Comparison of ENCODE assay signal across 13 cellular contexts in the genomic region with DNA sequence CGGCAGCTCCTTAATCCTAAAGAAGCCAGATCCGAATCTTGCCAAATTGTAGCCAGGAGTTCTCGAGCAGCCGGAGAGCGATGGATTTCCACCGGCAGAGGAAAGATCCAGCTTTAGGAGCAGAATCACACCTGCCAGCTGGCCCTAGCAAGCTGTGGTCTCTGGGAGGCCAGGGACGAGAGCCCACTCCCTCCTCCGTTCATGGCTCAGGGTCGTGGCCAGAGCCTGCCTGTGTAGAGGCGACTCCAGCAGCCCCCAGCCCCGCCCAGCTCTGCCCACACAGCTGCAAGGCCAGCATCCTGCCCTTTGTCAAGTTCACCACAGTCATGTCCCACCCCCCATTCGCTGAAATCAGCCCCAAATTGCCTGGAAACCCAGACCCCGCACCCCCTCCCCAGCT.
A peak's percentile ranks its signal among the peaks of the same experiment; 100 is the strongest.
DNase-seq lines count a peak whose midpoint lies in the region; ATAC-seq, FAIRE-seq and TF ChIP-seq lines count a peak whose summit lies in the region.
"Had no signal": no experiment of that assay in that cellular context is flagged by ENCODE, and none has a peak within 500 bp of the region (broad histone marks: within the 10 kb centered on the region; RNA-seq: fewer than 3 reads in every experiment).

No MANE protein-coding gene starts in this region.

- ATAC-seq in GM23338: no peak
- ATAC-seq in CD8-positive, alpha-beta T cell: no peak

- H3K4me1 ChIP-seq in GM23338 (ENCODE audit: insufficient read depth): peaks cover 11% of the 10 kb centered on the region; the same call in 1 of the 2 replicates
- H3K4me1 ChIP-seq in SJCRH30: peaks cover 41% of the 10 kb centered on the region
- H3K4me1 ChIP-seq in mesendoderm (ENCODE audit: control insufficient read depth, low read depth, low read length): peaks cover 2% of the 10 kb centered on the region
- H3K4me1 ChIP-seq in stomach smooth muscle (ENCODE audit: control insufficient read depth, insufficient read depth, low read length): peaks cover 65% of the 10 kb centered on the region
- H3K4me1 ChIP-seq in CD8-positive, alpha-beta T cell (ENCODE audit: insufficient read depth, low read length): no peaks in the 10 kb centered on the region

- no peaks in the 10 kb centered on the region for H4K20me1 ChIP-seq in GM23338 (replicated peaks; ENCODE audit: insufficient read depth)

- no peak overlapping the region for H3K18ac ChIP-seq in mesendoderm (ENCODE audit: low read length)

- no peak overlapping the region for H2BK5ac ChIP-seq in mesendoderm (ENCODE audit: low read length)

- peaks cover 14% of the 10 kb centered on the region for H3K27me3 Mint-ChIP-seq in GM23338 (ENCODE audit: insufficient read depth, low read depth, poor library complexity)
- no peaks in the 10 kb centered on the region for H3K27me3 Mint-ChIP-seq in CD8-positive, alpha-beta T cell (ENCODE audit: low read depth)

- intact Hi-C loops in CD8-positive, alpha-beta T cell (cut with DNase I, micrococcal nuclease): no loop called here

- no peak for DNase-seq in GM23338 (ENCODE audit: low spot score)
- DNase-seq in SJCRH30: peak; percentile 50 to 53
- DNase-seq in mesendoderm: no peak
- DNase-seq in CD8-positive, alpha-beta T cell: no peak
- no peak for DNase-seq in C1 segment of cervical spinal cord (lab: John Stamatoyannopoulos, UW)
- DNase-seq in GM19239 (ENCODE audit: insufficient read length, low spot score): no peak
- DNase-seq: activated CD4-positive, alpha-beta T cell treated with anti-CD3 and anti-CD28 coated beads, Interleukin-2, amount 50 U/mL, for 4 hours; activated naive CD4-positive, alpha-beta T cell; hypothalamus; midbrain; occipital lobe had no signal

- no peaks in the 10 kb centered on the region for H3K36me3 Mint-ChIP-seq in GM23338 (ENCODE audit: low read depth)
- H3K36me3 Mint-ChIP-seq in CD8-positive, alpha-beta T cell: no peaks in the 10 kb centered on the region

- no peaks in the 10 kb centered on the region for H3K9me2 ChIP-seq in GM23338 (ENCODE audit: insufficient read depth)

- H4K8ac ChIP-seq in mesendoderm (ENCODE audit: low read depth, low read length): no peak overlapping the region

- no peaks in the 10 kb centered on the region for H3K36me3 ChIP-seq in GM23338 (ENCODE audit: insufficient read depth)
- H3K36me3 ChIP-seq in SJCRH30: no peaks in the 10 kb centered on the region
- no peaks in the 10 kb centered on the region for H3K36me3 ChIP-seq in mesendoderm (ENCODE audit: control insufficient read depth, insufficient read depth, low read length)
- peaks cover 0 to 4% of the 10 kb centered on the region in 2 donors for H3K36me3 ChIP-seq in stomach smooth muscle (ENCODE audit: control insufficient read depth in 2 of 2, insufficient read depth in 2 of 2, low read length in 2 of 2)
- H3K36me3 ChIP-seq in CD8-positive, alpha-beta T cell (ENCODE audit: insufficient read depth, low read length): no peaks in the 10 kb centered on the region

- H3K56ac ChIP-seq in mesendoderm (ENCODE audit: low read length): peak overlapping the region; percentile 25

- H4K5ac ChIP-seq in mesendoderm (ENCODE audit: low read length): no peak overlapping the region

- H3K4me1 Mint-ChIP-seq in GM23338: peaks cover 30% of the 10 kb centered on the region
- H3K4me1 Mint-ChIP-seq in CD8-positive, alpha-beta T cell (ENCODE audit: low read depth): peaks cover 9% of the 10 kb centered on the region

- H2BK120ac ChIP-seq in mesendoderm (ENCODE audit: low read depth, low read length): no peak overlapping the region

- no peaks in the 10 kb centered on the region for H3K9me3 Mint-ChIP-seq in GM23338
- no peaks in the 10 kb centered on the region for H3K9me3 Mint-ChIP-seq in CD8-positive, alpha-beta T cell

- H3F3A ChIP-seq in GM23338 (replicated peaks; ENCODE audit: low read depth): 0 out of 2 replicates have a peak, but pooled peaks cover 14% of the 10 kb centered on the region

- FAIRE-seq in GM19239 (lab: Jason Lieb, UNC): no peak

- no peaks in the 10 kb centered on the region for H3K79me1 ChIP-seq in mesendoderm (ENCODE audit: low read length)

- CTCF ChIA-PET in CD8-positive, alpha-beta T cell (lab: Charles Lee): interaction anchor here (0.6 kb wide), 1 partner anchor 900 kb away, joined by 3 read pairs; no protein-coding TSS in a partner anchor

- peak overlapping the region; percentile 78 for H2AFZ ChIP-seq in GM23338

- no peaks in the 10 kb centered on the region for H3K27me3 ChIP-seq in GM23338 (ENCODE audit: insufficient read depth)
- no peaks in the 10 kb centered on the region for H3K27me3 ChIP-seq in SJCRH30
- H3K27me3 ChIP-seq in mesendoderm (ENCODE audit: insufficient read depth, low read length, poor library complexity): no peaks in the 10 kb centered on the region
- no peaks in the 10 kb centered on the region for H3K27me3 ChIP-seq in stomach smooth muscle (ENCODE audit: control insufficient read depth in 1 of 2, insufficient read depth in 2 of 2, low read length in 2 of 2)
- H3K27me3 ChIP-seq in CD8-positive, alpha-beta T cell (ENCODE audit: insufficient read depth, low read length): no peaks in the 10 kb centered on the region

- no peaks in the 10 kb centered on the region for H3K9me3 ChIP-seq in SJCRH30 (replicated peaks)
- no peaks in the 10 kb centered on the region for H3K9me3 ChIP-seq in stomach smooth muscle (ENCODE audit: control insufficient read depth in 2 of 2, low read length in 2 of 2)
- H3K9me3 ChIP-seq in CD8-positive, alpha-beta T cell (ENCODE audit: low read length): no peaks in the 10 kb centered on the region

- no peak for TF ChIP-seq CTCF in GM23338 (conservative IDR thresholded peaks at IDR 0.05; ENCODE audit: low read depth in 2 of 2)
- no peak for TF ChIP-seq CTCF in CD8-positive, alpha-beta T cell (IDR thresholded peaks at IDR 0.05)

- no peak overlapping the region for H2AK5ac ChIP-seq in mesendoderm (ENCODE audit: low read length)

- H3K27ac ChIP-seq in GM23338 (ENCODE audit: low read depth): no peak overlapping the region
- peak overlapping the region; percentile 28; the same call in 1 of the 2 replicates for H3K27ac ChIP-seq in SJCRH30
- no peak overlapping the region for H3K27ac ChIP-seq in mesendoderm (ENCODE audit: low read depth, low read length)
- H3K27ac ChIP-seq in stomach smooth muscle (ENCODE audit: low read length): peak overlapping the region; percentile 97
- H3K27ac ChIP-seq in CD8-positive, alpha-beta T cell (ENCODE audit: low read depth, low read length): no peak overlapping the region

- no CpG with 5 or more reads among the region's 13 CpGs for WGBS in mesendoderm (ENCODE audit: extremely low coverage, insufficient coverage, low lambda C conversion rate)

- no peak overlapping the region for H3K4me3 ChIP-seq in GM23338
- H3K4me3 ChIP-seq in SJCRH30: peak overlapping the region; percentile 27
- no peak overlapping the region for H3K4me3 ChIP-seq in mesendoderm (ENCODE audit: low read length)
- H3K4me3 ChIP-seq in stomach smooth muscle (ENCODE audit: low read length in 2 of 2): peak overlapping the region; percentile 76 to 78
- no peak overlapping the region for H3K4me3 ChIP-seq in CD8-positive, alpha-beta T cell (ENCODE audit: low read depth, low read length)

- no peak overlapping the region; the same call in 1 of the 2 replicates for H3K27ac Mint-ChIP-seq in GM23338
- no peak overlapping the region for H3K27ac Mint-ChIP-seq in CD8-positive, alpha-beta T cell
- H3K27ac Mint-ChIP-seq: B cell had no signal

- H3K4me2 ChIP-seq in GM23338: no peak overlapping the region
- H3K4me2 ChIP-seq in mesendoderm (ENCODE audit: low read length): no peak overlapping the region

- H3K79me2 ChIP-seq in GM23338 (replicated peaks; ENCODE audit: insufficient read depth) (no peaks in the 10 kb centered on the region), mesendoderm (ENCODE audit: control insufficient read depth, insufficient read depth, low read length) (no peaks in the 10 kb centered on the region)

- H3K9ac ChIP-seq in mesendoderm (ENCODE audit: low read length) (no peak overlapping the region), stomach smooth muscle (ENCODE audit: low read length in 2 of 2) (peak overlapping the region; percentile 91 to 95)

- H3K23ac ChIP-seq in mesendoderm (ENCODE audit: low read length): no peak overlapping the region

- H3K4ac ChIP-seq in mesendoderm (ENCODE audit: low read depth, low read length): no peak overlapping the region

- H3K4me3 Mint-ChIP-seq in GM23338: no peak overlapping the region
- no peak overlapping the region for H3K4me3 Mint-ChIP-seq in CD8-positive, alpha-beta T cell
- H3K4me3 Mint-ChIP-seq: B cell had no signal

- H2BK15ac ChIP-seq in mesendoderm (replicated peaks; ENCODE audit: low read depth): no peak overlapping the region

- POLR2A ChIA-PET in CD8-positive, alpha-beta T cell (lab: Charles Lee): no interaction called here

Comparison
In these comparisons a context has a peak if more than half of its experiments do, and no peak if none do; other contexts are left out.
1. DNase-seq: peak in SJCRH30 (2 of 2); none in GM23338 (single experiment), mesendoderm (single experiment), CD8-positive, alpha-beta T cell (0 of 7), C1 segment of cervical spinal cord (0 of 14) and GM19239 (single experiment).
2. H3K27ac ChIP-seq: peak in SJCRH30 (single experiment) and stomach smooth muscle (single experiment); none in GM23338 (single experiment), mesendoderm (single experiment) and CD8-positive, alpha-beta T cell (single experiment).
3. H3K4me3 ChIP-seq: peak in SJCRH30 (single experiment) and stomach smooth muscle (2 of 2); none in GM23338 (single experiment), mesendoderm (single experiment) and CD8-positive, alpha-beta T cell (single experiment).